Comparison of ENCODE assay signal across 8 cellular contexts in the genomic region with DNA sequence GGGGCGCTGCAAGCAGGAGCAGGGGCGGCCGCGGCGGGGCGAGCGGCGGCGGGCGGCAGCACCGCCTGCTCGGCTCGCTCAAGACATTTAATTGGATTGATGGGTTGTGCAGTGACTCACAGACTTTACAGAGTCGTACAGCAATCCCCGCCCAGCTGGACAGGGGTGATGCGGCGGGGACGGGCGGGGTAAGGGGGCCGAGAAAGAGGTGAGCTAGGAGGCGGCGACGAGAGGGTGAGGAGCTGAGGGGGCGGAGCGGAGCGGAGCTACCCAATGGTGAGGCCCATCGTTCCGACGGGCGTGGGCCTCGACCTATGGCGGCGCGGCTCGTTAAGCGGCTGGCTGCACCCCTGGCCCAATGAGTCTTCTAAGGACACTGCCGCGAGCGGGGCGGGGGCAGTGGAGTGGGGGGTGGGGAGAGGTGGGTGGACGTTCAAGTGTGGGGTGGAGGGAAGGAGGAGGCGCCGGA.
A peak's percentile ranks its signal among the peaks of the same experiment; 100 is the strongest.
DNase-seq lines count a peak whose midpoint lies in the region; ATAC-seq and TF ChIP-seq lines count a peak whose summit lies in the region.

No MANE protein-coding gene starts in this region.

- TF ChIP-seq CTCF in AG09319 (IDR thresholded peaks at IDR 0.05; ENCODE audit: low read depth, low read length) (no peak), colonic mucosa (IDR thresholded peaks at IDR 0.05) (no peak), right lobe of liver (IDR thresholded peaks at IDR 0.05) (no peak)

- POLR2A ChIA-PET in activated CD4-positive, alpha-beta T cell treated with anti-CD3 and anti-CD28 coated beads for 36 hours (lab: Charles Lee): interaction anchor here (0.6 to 3.3 kb wide), 9 partner anchors 10 to 477 kb away, joined by 3 to 28 read pairs (median 3); partner anchors contain the start of genes ACTR2, AFTPH and SERTAD2

- H3K4me3 ChIP-seq in colonic mucosa (peak overlapping the region; percentile 60), right lobe of liver (peak overlapping the region; percentile 51 to 71 (median 61))

- intact Hi-C loops in activated CD4-positive, alpha-beta T cell treated with anti-CD3 and anti-CD28 coated beads for 36 hours (cut with DNase I, micrococcal nuclease): loop anchor here (1.0 to 5.0 kb wide), 25 partner anchors 13 to 910 kb away; partner anchors contain the start of genes AFTPH (in 2 of the 2), ACTR2 (in 1 of the 2), CEP68 (in 1 of the 2) and RAB1A (in 1 of the 2)
- intact Hi-C loops in colonic mucosa (cut with DNase I) (loop anchor here (2.0 to 10.0 kb wide), 2 partner anchors 98 to 114 kb away; partner anchors contain the start of gene SERTAD2), right lobe of liver (cut with DNase I) (no loop called here)

- DNase-seq in AG09319 (ENCODE audit: extremely low read depth, low read depth) (peak; percentile 100), NCI-H510A (lab: John Stamatoyannopoulos, UW) (peak; percentile 100), colonic mucosa (peak; percentile 98), right lobe of liver (peak; percentile 99 to 100 (median 100))
- DNase-seq in activated CD4-positive, alpha-beta T cell treated with anti-CD3 and anti-CD28 coated beads for 36 hours: peak; percentile 99
- DNase-seq in stimulated activated CD4-positive, alpha-beta T cell treated with anti-CD3 and anti-CD28 coated beads, Interleukin-4, amount 100 ng/mL, for 4 hours: peak; percentile 96 to 99

- no peaks in the 10 kb centered on the region for H3K36me3 ChIP-seq in colonic mucosa
- H3K36me3 ChIP-seq in right lobe of liver: no peaks in the 10 kb centered on the region

- under 1% methylated on average over 17 of the region's 43 CpGs for WGBS in right lobe of liver (ENCODE audit: insufficient coverage, low coverage, low lambda C conversion rate, missing lambda C conversion rate)

- CTCF ChIA-PET in activated CD4-positive, alpha-beta T cell treated with anti-CD3 and anti-CD28 coated beads for 36 hours (lab: Charles Lee): interaction anchor here (0.5 to 6.5 kb wide), 19 partner anchors 10 to 551 kb away, joined by 3 to 50 read pairs (median 4); partner anchors contain the start of gene SERTAD2

- H3K36me3 Mint-ChIP-seq in activated CD4-positive, alpha-beta T cell treated with anti-CD3 and anti-CD28 coated beads for 36 hours (ENCODE audit: low read depth): no peaks in the 10 kb centered on the region

- H3K9me3 ChIP-seq in colonic mucosa (no peaks in the 10 kb centered on the region), right lobe of liver (no peaks in the 10 kb centered on the region)

- peak overlapping the region; percentile 92 for H3K4me3 Mint-ChIP-seq in activated CD4-positive, alpha-beta T cell treated with anti-CD3 and anti-CD28 coated beads for 36 hours

- peak overlapping the region; percentile 95 for H3K27ac ChIP-seq in colonic mucosa
- peak overlapping the region; percentile 89 to 93 (median 92) for H3K27ac ChIP-seq in right lobe of liver

- H3K9ac ChIP-seq in colonic mucosa (ENCODE audit: low read depth in 2 of 2, low read length in 2 of 2): peak overlapping the region; percentile 93 to 95

- no peaks in the 10 kb centered on the region for H3K9me3 Mint-ChIP-seq in activated CD4-positive, alpha-beta T cell treated with anti-CD3 and anti-CD28 coated beads for 36 hours (ENCODE audit: low read depth)

- H3K27ac Mint-ChIP-seq in activated CD4-positive, alpha-beta T cell treated with anti-CD3 and anti-CD28 coated beads for 36 hours: peak overlapping the region; percentile 92

- no peaks in the 10 kb centered on the region for H3K27me3 Mint-ChIP-seq in activated CD4-positive, alpha-beta T cell treated with anti-CD3 and anti-CD28 coated beads for 36 hours

- peaks cover 24% of the 10 kb centered on the region for H3K4me1 Mint-ChIP-seq in activated CD4-positive, alpha-beta T cell treated with anti-CD3 and anti-CD28 coated beads for 36 hours

- H3K4me1 ChIP-seq in colonic mucosa (peaks cover 8% of the 10 kb centered on the region), right lobe of liver (peaks cover 0 to 25% (median 4%) of the 10 kb centered on the region in 4 donors)

- H3K27me3 ChIP-seq in colonic mucosa: no peaks in the 10 kb centered on the region
- no peaks in the 10 kb centered on the region for H3K27me3 ChIP-seq in right lobe of liver

- ATAC-seq in GM19035 (IDR thresholded peaks at IDR 0.05; ENCODE audit: unreplicated experiment): peak; percentile 85
- ATAC-seq in HG03378 (IDR thresholded peaks at IDR 0.05; ENCODE audit: unreplicated experiment): peak; percentile 79
- peak; percentile 90 for ATAC-seq in activated CD4-positive, alpha-beta T cell treated with anti-CD3 and anti-CD28 coated beads for 36 hours
- peak; percentile 80 to 91 (median 84) for ATAC-seq in right lobe of liver

- TF ChIP-seq POLR2A in right lobe of liver (IDR thresholded peaks at IDR 0.05): peak; percentile 98

Comparison
In these comparisons a context has a peak if more than half of its experiments do, and no peak if none do; other contexts are left out.
1. Peak in every context shown above with its lines: DNase-seq, ATAC-seq, H3K4me3 ChIP-seq and H3K27ac ChIP-seq.
2. intact Hi-C loops: an anchor here in activated CD4-positive, alpha-beta T cell treated with anti-CD3 and anti-CD28 coated beads for 36 hours (1.0 to 5.0 kb wide) and colonic mucosa (2.0 to 10.0 kb wide); none called in right lobe of liver.